In the genomic region with DNA sequence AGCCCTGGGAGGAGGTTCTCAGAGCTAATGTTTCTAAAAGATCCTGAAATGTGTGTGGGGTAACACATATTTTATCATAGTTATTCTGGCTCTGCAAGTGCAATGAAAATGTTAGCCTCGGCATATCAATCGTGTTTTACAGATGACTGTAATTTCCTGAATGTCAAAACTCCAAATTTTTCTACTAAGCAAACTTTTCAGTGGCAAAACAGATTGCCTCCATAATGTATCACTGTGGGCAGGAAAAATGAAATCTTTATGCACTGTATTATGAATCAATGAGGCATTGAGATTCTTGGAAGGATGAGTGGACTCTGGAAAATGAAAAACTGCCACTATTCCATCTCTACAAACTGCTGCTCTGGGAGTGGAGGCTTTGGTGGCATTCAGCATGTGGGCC, we compare ENCODE assay signal across 18 cellular contexts.
"Had no signal": no experiment of that assay in that cellular context is flagged by ENCODE, and none has a peak within 500 bp of the region (broad histone marks: within the 10 kb centered on the region; RNA-seq: fewer than 3 reads in every experiment).

No MANE protein-coding gene starts in this region.

- H3K27me3 Mint-ChIP-seq: naive thymus-derived CD4-positive, alpha-beta T cell had no signal

- FAIRE-seq: pancreas had no signal

- H3K4me3 ChIP-seq: ascending aorta, cardiac muscle cell, mucosa of descending colon, pancreas, spleen, upper lobe of right lung had no signal

- H3K27ac Mint-ChIP-seq: activated naive CD8-positive, alpha-beta T cell treated with anti-CD3 and anti-CD28 coated beads, Interleukin-2, amount 10 ng/mL, durations not matched to agents 7 days and 5 days; memory B cell; naive thymus-derived CD4-positive, alpha-beta T cell; stimulated activated naive CD8-positive, alpha-beta T cell treated with anti-CD3 and anti-CD28 coated beads, Interleukin-15, Interleukin-2, amounts not matched to agents 100 ng/mL and 50 ng/mL, for 24 hours had no signal

- H3K9me3 Mint-ChIP-seq: activated naive CD8-positive, alpha-beta T cell treated with anti-CD3 and anti-CD28 coated beads, Interleukin-2, amount 10 ng/mL, durations not matched to agents 7 days and 5 days; memory B cell; naive thymus-derived CD4-positive, alpha-beta T cell; stimulated activated naive CD8-positive, alpha-beta T cell treated with anti-CD3 and anti-CD28 coated beads, Interleukin-15, Interleukin-2, amounts not matched to agents 100 ng/mL and 50 ng/mL, for 24 hours had no signal

- H3K36me3 ChIP-seq: ascending aorta, cardiac muscle cell, pancreas, spleen, upper lobe of right lung had no signal

- H3K4me1 Mint-ChIP-seq: activated naive CD8-positive, alpha-beta T cell treated with anti-CD3 and anti-CD28 coated beads, Interleukin-2, amount 10 ng/mL, durations not matched to agents 7 days and 5 days; memory B cell had no signal

- H3K4me3 Mint-ChIP-seq: activated naive CD8-positive, alpha-beta T cell treated with anti-CD3 and anti-CD28 coated beads, Interleukin-2, amount 10 ng/mL, durations not matched to agents 7 days and 5 days; memory B cell; naive thymus-derived CD4-positive, alpha-beta T cell; stimulated activated naive CD8-positive, alpha-beta T cell treated with anti-CD3 and anti-CD28 coated beads, Interleukin-15, Interleukin-2, amounts not matched to agents 100 ng/mL and 50 ng/mL, for 24 hours had no signal

- H3K27me3 ChIP-seq: ascending aorta, cardiac muscle cell, foreskin keratinocyte, upper lobe of right lung had no signal

- H3K27ac ChIP-seq: ascending aorta, cardiac muscle cell, foreskin keratinocyte, pancreas, spleen, upper lobe of right lung had no signal

- H3K4me1 ChIP-seq: ascending aorta, foreskin keratinocyte, pancreas, spleen, upper lobe of right lung had no signal

- H3K9me3 ChIP-seq: ascending aorta, mucosa of descending colon, pancreas, spleen, upper lobe of right lung had no signal

- DNase-seq: activated CD4-positive, alpha-beta T cell treated with anti-CD3 and anti-CD28 coated beads, Interleukin-2, amount 50 U/mL, for 1 hour; activated CD8-positive, alpha-beta memory T cell treated with anti-CD3 and anti-CD28 coated beads for 24 hours; activated naive CD8-positive, alpha-beta T cell treated with anti-CD3 and anti-CD28 coated beads, Interleukin-2, amount 10 ng/mL, durations not matched to agents 7 days and 5 days; erythroblast; foreskin keratinocyte; glutamatergic neuron; hypothalamus; kidney glomerular epithelial cell; left ventricle myocardium superior; mucosa of descending colon; naive thymus-derived CD4-positive, alpha-beta T cell; pancreas; spleen; upper lobe of right lung had no signal

- H3K36me3 Mint-ChIP-seq: activated naive CD8-positive, alpha-beta T cell treated with anti-CD3 and anti-CD28 coated beads, Interleukin-2, amount 10 ng/mL, durations not matched to agents 7 days and 5 days; memory B cell; naive thymus-derived CD4-positive, alpha-beta T cell had no signal
